In the genomic region with DNA sequence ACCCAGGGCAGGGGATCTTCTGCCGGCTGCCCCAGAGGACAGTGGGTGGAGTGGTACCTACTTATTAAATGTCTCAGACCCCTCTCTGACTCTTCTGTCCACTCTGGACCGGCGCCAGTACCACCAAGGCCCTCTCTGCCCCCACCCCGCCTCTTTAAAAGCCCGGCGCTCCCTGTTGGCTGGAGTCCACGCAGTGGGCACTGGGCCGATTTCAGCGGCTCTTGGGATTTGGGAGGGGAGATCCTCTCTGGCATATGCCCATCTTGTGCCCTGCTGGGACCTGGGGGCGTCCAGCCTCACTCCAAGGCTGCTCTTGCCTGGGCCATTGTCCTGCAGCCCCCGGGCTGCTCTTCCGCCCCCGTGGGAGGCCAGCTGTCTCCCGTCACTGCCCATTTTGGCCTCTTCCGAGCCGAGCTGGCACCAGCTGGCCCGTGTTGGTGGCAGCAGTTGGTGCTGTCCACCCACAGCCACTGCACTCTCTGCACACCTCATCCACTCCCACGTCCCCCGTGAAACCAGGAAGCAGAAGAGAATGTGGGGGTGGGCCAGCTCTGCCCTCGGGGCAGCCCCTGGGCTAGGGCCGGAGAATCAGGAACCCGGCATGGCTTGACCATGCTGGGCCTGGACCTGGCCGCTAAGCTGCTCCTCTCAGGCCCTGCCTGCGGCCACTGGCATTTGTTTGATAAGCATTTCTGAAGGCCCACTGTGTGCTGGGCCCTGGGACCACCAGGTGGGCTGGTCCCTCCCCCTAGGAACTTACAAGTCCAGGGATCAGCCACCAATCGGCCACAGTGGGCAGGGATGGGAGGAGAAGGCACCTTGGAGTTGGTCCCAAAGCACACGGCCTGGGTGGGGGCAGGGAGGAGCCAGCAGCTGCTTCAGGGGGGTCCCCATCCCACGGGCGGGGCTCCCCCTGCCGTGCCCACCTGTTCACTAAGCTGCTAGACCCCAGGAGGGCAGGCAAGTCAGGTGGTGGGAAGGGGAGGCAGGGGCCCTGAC, we compare ENCODE assay signal across 1 cellular context.
TF ChIP-seq lines count a peak whose summit lies in the region.

No MANE protein-coding gene starts in this region.

TF ChIP-seq in H1, 55 proteins besides CTCF, POLR2A, EP300 and RAD21:
- no peak for TF ChIP-seq RFX5 (IDR thresholded peaks at IDR 0.05; ENCODE audit: borderline replicate concordance, low read depth, low read length)
- no peak for TF ChIP-seq CBX5 (IDR thresholded peaks at IDR 0.05; ENCODE audit: low read depth, low read length)
- TF ChIP-seq CREB1 (IDR thresholded peaks at IDR 0.05) = no peak
- TF ChIP-seq CHD2 (IDR thresholded peaks at IDR 0.05; ENCODE audit: low read length) = no peak
- TF ChIP-seq JUN (IDR thresholded peaks at IDR 0.05; ENCODE audit: low read depth, low read length) = no peak
- no peak for TF ChIP-seq CHD1 (IDR thresholded peaks at IDR 0.05; ENCODE audit: low read depth, low read length)
- no peak for TF ChIP-seq SIX5 (IDR thresholded peaks at IDR 0.05; ENCODE audit: low read depth, low read length)
- TF ChIP-seq HDAC2 (IDR thresholded peaks at IDR 0.05; ENCODE audit: borderline replicate concordance in 1 of 2, low read depth in 2 of 2, low read length in 2 of 2) = no peak
- TF ChIP-seq, protein P1, sequence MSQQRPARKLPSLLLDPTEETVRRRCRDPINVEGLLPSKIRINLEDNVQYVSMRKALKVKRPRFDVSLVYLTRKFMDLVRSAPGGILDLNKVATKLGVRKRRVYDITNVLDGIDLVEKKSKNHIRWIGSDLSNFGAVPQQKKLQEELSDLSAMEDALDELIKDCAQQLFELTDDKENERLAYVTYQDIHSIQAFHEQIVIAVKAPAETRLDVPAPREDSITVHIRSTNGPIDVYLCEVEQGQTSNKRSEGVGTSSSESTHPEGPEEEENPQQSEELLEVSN (IDR thresholded peaks at IDR 0.05) = no peak
